32 cellular contexts compared by ENCODE assay signal in the genomic region with DNA sequence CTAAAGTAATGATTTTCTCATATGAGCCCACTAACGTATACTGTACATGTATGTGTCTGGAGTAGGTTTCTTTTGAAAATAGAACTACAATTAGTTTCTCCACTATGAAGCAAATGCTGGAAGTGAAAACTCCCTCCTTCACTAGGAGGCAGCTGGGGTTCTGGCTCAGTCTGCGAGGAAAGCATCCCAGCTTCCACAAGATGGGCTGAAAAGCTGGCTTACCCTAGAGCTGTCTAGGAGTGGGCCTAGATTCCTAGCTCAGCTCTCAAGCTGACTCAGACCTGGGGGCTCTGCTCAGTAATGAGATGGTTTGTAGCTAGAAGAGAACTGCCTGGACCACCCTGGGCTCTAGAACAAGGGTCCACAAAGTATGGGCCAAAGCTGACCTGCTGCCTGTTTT.
"Had no signal": no experiment of that assay in that cellular context is flagged by ENCODE, and none has a peak within 500 bp of the region (broad histone marks: within the 10 kb centered on the region; RNA-seq: fewer than 3 reads in every experiment).

No MANE protein-coding gene starts in this region.

- H3K27ac Mint-ChIP-seq: activated B cell treated with CpG ODN at 0.5 μM for 24 hours; activated CD4-positive, alpha-beta memory T cell treated with anti-CD3 and anti-CD28 coated beads for 36 hours; activated naive CD4-positive, alpha-beta T cell treated with anti-CD3 and anti-CD28 coated beads, Interleukin-2, amount 10 ng/mL, durations not matched to agents 7 days and 5 days; activated naive CD8-positive, alpha-beta T cell; activated naive CD8-positive, alpha-beta T cell treated with anti-CD3 and anti-CD28 coated beads, Interleukin-2, amount 50 U/mL, for 24 hours; activated T-helper 1 cell treated with anti-CD3 and anti-CD28 coated beads, Interleukin-12 subunit alpha, Interleukin-12 subunit beta, Interleukin-2, Interleukin-4 antibody, amounts not matched to agents 30 ng/mL and 10 ng/mL and 1 ng/mL, durations not matched to agents 14 hours and 24 hours and 36 hours had no signal

- H3K4me3 Mint-ChIP-seq: activated B cell treated with CpG ODN at 0.5 μM for 24 hours; activated CD4-positive, alpha-beta memory T cell treated with anti-CD3 and anti-CD28 coated beads for 36 hours; activated naive CD4-positive, alpha-beta T cell treated with anti-CD3 and anti-CD28 coated beads, Interleukin-2, amount 10 ng/mL, durations not matched to agents 7 days and 5 days; activated naive CD8-positive, alpha-beta T cell; activated naive CD8-positive, alpha-beta T cell treated with anti-CD3 and anti-CD28 coated beads, Interleukin-2, amount 50 U/mL, for 24 hours; activated T-cell treated with anti-CD3 and anti-CD28 coated beads, Interleukin-2, amount 50 U/mL, for 4 hours; activated T-helper 1 cell treated with anti-CD3 and anti-CD28 coated beads, Interleukin-12 subunit alpha, Interleukin-12 subunit beta, Interleukin-2, Interleukin-4 antibody, amounts not matched to agents 30 ng/mL and 10 ng/mL and 1 ng/mL, durations not matched to agents 14 hours and 24 hours and 36 hours had no signal

- DNase-seq: activated B cell treated with CpG ODN at 0.5 μM for 24 hours; activated CD4-positive, alpha-beta memory T cell treated with anti-CD3 and anti-CD28 coated beads for 36 hours; activated CD4-positive, alpha-beta T cell treated with anti-CD3 and anti-CD28 coated beads for 4 hours; activated CD4-positive, alpha-beta T cell treated with anti-CD3 and anti-CD28 coated beads, Interleukin-2, amount 50 U/mL, for 1 hour; activated CD4-positive, CD25-positive, alpha-beta regulatory T cell treated with anti-CD3 and anti-CD28 coated beads, Interleukin-2, amount 50 U/mL, for 72 hours; activated CD8-positive, alpha-beta memory T cell treated with anti-CD3 and anti-CD28 coated beads, Interleukin-2, amount 50 U/mL, for 4 hours; activated naive CD4-positive, alpha-beta T cell treated with anti-CD3 and anti-CD28 coated beads, Interleukin-2, amount 10 ng/mL, durations not matched to agents 7 days and 5 days; activated naive CD8-positive, alpha-beta T cell treated with anti-CD3 and anti-CD28 coated beads, Interleukin-2, amount 50 U/mL, for 24 hours; activated T-cell treated with anti-CD3 and anti-CD28 coated beads for 4 hours; activated T-cell treated with anti-CD3 and anti-CD28 coated beads, Interleukin-2, amount 50 U/mL, for 4 hours; amniotic stem cell; aorta; caudate nucleus; IMR-90; NCI-H1105; NCI-H1417 treated with DMSO at 0.1 percent for 48 hours; NCI-H1930; NCI-H2081 treated with DMSO at 0.1 percent for 48 hours; NCI-H345; NCI-H524 treated with DMSO at 0.1 percent for 48 hours; NK-92 treated with Interleukin-12 subunit alpha and Interleukin-12 subunit beta, amount 100 ng/mL, for 24 hours; PC-9; SW 1271; T-helper 1 cell; T-helper 2 cell; T-helper 9 cell had no signal

- H3K9me3 Mint-ChIP-seq: activated B cell treated with CpG ODN at 0.5 μM for 24 hours; activated CD4-positive, alpha-beta memory T cell treated with anti-CD3 and anti-CD28 coated beads for 36 hours; activated naive CD4-positive, alpha-beta T cell treated with anti-CD3 and anti-CD28 coated beads, Interleukin-2, amount 10 ng/mL, durations not matched to agents 7 days and 5 days; activated naive CD8-positive, alpha-beta T cell treated with anti-CD3 and anti-CD28 coated beads, Interleukin-2, amount 50 U/mL, for 24 hours; activated T-cell treated with anti-CD3 and anti-CD28 coated beads, Interleukin-2, amount 50 U/mL, for 4 hours; activated T-helper 1 cell treated with anti-CD3 and anti-CD28 coated beads, Interleukin-12 subunit alpha, Interleukin-12 subunit beta, Interleukin-2, Interleukin-4 antibody, amounts not matched to agents 30 ng/mL and 10 ng/mL and 1 ng/mL, durations not matched to agents 14 hours and 24 hours and 36 hours had no signal

- H2AFZ ChIP-seq: PC-9 had no signal

- H3K27me3 Mint-ChIP-seq: activated B cell treated with CpG ODN at 0.5 μM for 24 hours; activated naive CD4-positive, alpha-beta T cell treated with anti-CD3 and anti-CD28 coated beads, Interleukin-2, amount 10 ng/mL, durations not matched to agents 7 days and 5 days had no signal

- H3K4me1 Mint-ChIP-seq: activated naive CD4-positive, alpha-beta T cell treated with anti-CD3 and anti-CD28 coated beads, Interleukin-2, amount 10 ng/mL, durations not matched to agents 7 days and 5 days had no signal

- H3K4me2 ChIP-seq: PC-9 had no signal

- ATAC-seq: activated naive CD8-positive, alpha-beta T cell treated with anti-CD3 and anti-CD28 coated beads, Interleukin-2, amount 50 U/mL, for 24 hours; activated T-cell treated with anti-CD3 and anti-CD28 coated beads, Interleukin-2, amount 50 U/mL, for 4 hours; K562; Right ventricle myocardium inferior had no signal

- H3K4me3 ChIP-seq: K562, PC-9 had no signal

- H3K36me3 Mint-ChIP-seq: activated CD4-positive, alpha-beta memory T cell treated with anti-CD3 and anti-CD28 coated beads for 36 hours; activated naive CD4-positive, alpha-beta T cell treated with anti-CD3 and anti-CD28 coated beads, Interleukin-2, amount 10 ng/mL, durations not matched to agents 7 days and 5 days; activated naive CD8-positive, alpha-beta T cell had no signal

- H3K27ac ChIP-seq: PC-9, RWPE1, VCaP had no signal
